Comparison of ENCODE assay signal across 16 cellular contexts in genomic region chr17:79126139-79126538, GRCh38. TPM values are rescaled to one million over a fixed set of nuclear protein-coding genes. Genes with fewer than 3 reads are reported as not detected.
DNase-seq lines count a peak whose midpoint lies in the region; FAIRE-seq and TF ChIP-seq lines count a peak whose summit lies in the region.
"Had no signal": no experiment of that assay in that cellular context is flagged by ENCODE, and none has a peak within 500 bp of the region (broad histone marks: within the 10 kb centered on the region; RNA-seq: fewer than 3 reads in every experiment).

No MANE protein-coding gene starts in this region.

- H3K27me3 ChIP-seq in A673 (replicated peaks; ENCODE audit: insufficient read depth, low read depth, low read length, poor library complexity) (peaks cover 84% of the 10 kb centered on the region), SJCRH30 (peaks cover 56% of the 10 kb centered on the region)
- no peaks in the 10 kb centered on the region for H3K27me3 ChIP-seq in effector memory CD4-positive, alpha-beta T cell (replicated peaks; ENCODE audit: control insufficient read depth, insufficient read depth, low read length, poor library complexity, severe bottlenecking)
- H3K27me3 ChIP-seq: Peyer's patch had no signal

- CTCF ChIA-PET in A673 (lab: Charles Lee) = no interaction called here

- no TSS peak for BruUV-seq in A673 (replicated peaks; lab: Mats Ljungman, UMichigan)

- H3K4me1 ChIP-seq in A673 (ENCODE audit: insufficient read depth, low read length, poor library complexity, severe bottlenecking) (no peaks in the 10 kb centered on the region), SJCRH30 (no peaks in the 10 kb centered on the region)
- no peaks in the 10 kb centered on the region for H3K4me1 ChIP-seq in effector memory CD4-positive, alpha-beta T cell (ENCODE audit: control insufficient read depth, insufficient read depth, low read length, poor library complexity, severe bottlenecking)
- H3K4me1 ChIP-seq: adrenal gland, Peyer's patch had no signal

- peak; percentile 30; the same call in 1 of the 2 replicates for TF ChIP-seq CTCF in A673 (conservative IDR thresholded peaks at IDR 0.05; ENCODE audit: low read depth, low read length)

- H3K36me3 ChIP-seq in A673 (ENCODE audit: insufficient read depth, low read length, poor library complexity, severe bottlenecking) (no peaks in the 10 kb centered on the region), SJCRH30 (no peaks in the 10 kb centered on the region)
- no peaks in the 10 kb centered on the region for H3K36me3 ChIP-seq in effector memory CD4-positive, alpha-beta T cell (ENCODE audit: control insufficient read depth, insufficient read depth, low read length)
- H3K36me3 ChIP-seq: adrenal gland, Peyer's patch had no signal

- H3K27ac ChIP-seq in A673 (ENCODE audit: low read depth, low read length, poor library complexity, severe bottlenecking) = no peak overlapping the region
- H3K27ac ChIP-seq in SJCRH30 = no peak overlapping the region
- H3K27ac ChIP-seq in effector memory CD4-positive, alpha-beta T cell (ENCODE audit: insufficient read depth, low read length, poor library complexity, severe bottlenecking) = no peak overlapping the region
- H3K27ac ChIP-seq: adrenal gland, KMS-11, Peyer's patch had no signal

- H3K4me3 ChIP-seq in A673 (ENCODE audit: low read depth, low read length, poor library complexity, severe bottlenecking) (no peak overlapping the region), SJCRH30 (no peak overlapping the region)
- H3K4me3 ChIP-seq in effector memory CD4-positive, alpha-beta T cell (ENCODE audit: insufficient read depth, low read depth, low read length, poor library complexity, severe bottlenecking) = no peak overlapping the region
- H3K4me3 ChIP-seq: adrenal gland, Peyer's patch had no signal

- DNase-seq in A673 (ENCODE audit: low spot score) (no peak), ELR (ENCODE audit: low read depth) (peak; percentile 20), SJCRH30 (peak; percentile 53 to 57), iPS-NIHi11 (ENCODE audit: low spot score) (peak; percentile 80), AG20443 (ENCODE audit: low spot score) (no peak), G401 (ENCODE audit: low spot score) (no peak), GM12891 (ENCODE audit: insufficient read length, low spot score) (no peak)
- DNase-seq in effector memory CD4-positive, alpha-beta T cell = no peak
- DNase-seq: CD8-positive, alpha-beta memory T cell; effector CD8-positive, alpha-beta T cell; NCI-H2171; stimulated activated CD4-positive, alpha-beta T cell treated with anti-CD3 and anti-CD28 coated beads, Interleukin-1b, Interleukin-23, amount 100 ng/mL, for 48 hours; stimulated activated naive CD4-positive, alpha-beta T cell treated with Interleukin-2 at 50 U/mL for 16 hours had no signal

- FAIRE-seq in GM12891 (lab: Jason Lieb, UNC) = no peak

- no peak for TF ChIP-seq POLR2A in GM12891 (IDR thresholded peaks at IDR 0.05; ENCODE audit: low read depth, low read length)

- H3K9me3 ChIP-seq in A673 (ENCODE audit: low read depth, low read length, poor library complexity, severe bottlenecking) (no peaks in the 10 kb centered on the region), SJCRH30 (replicated peaks) (no peaks in the 10 kb centered on the region)
- H3K9me3 ChIP-seq in effector memory CD4-positive, alpha-beta T cell (ENCODE audit: control insufficient read depth, low read length) = no peaks in the 10 kb centered on the region
- H3K9me3 ChIP-seq: adrenal gland, Peyer's patch had no signal

- intact Hi-C loops in A673 (cut with micrococcal nuclease; ENCODE audit: unreplicated experiment) = no loop called here

- POLR2A ChIA-PET in A673 (lab: Charles Lee; ENCODE audit: low non-redundant PET) = no interaction called here

- in situ Hi-C loops in G401 (cut with HindIII; ENCODE audit: low sequenced_read_pairs) = no loop called here

TF ChIP-seq in GM12891, 5 proteins besides CTCF, POLR2A, EP300 and RAD21:
- TF ChIP-seq PAX5 (IDR thresholded peaks at IDR 0.05; ENCODE audit: insufficient read depth, low read length, severe bottlenecking) (no peak), TAF1 (IDR thresholded peaks at IDR 0.05; ENCODE audit: low read depth, low read length) (no peak), POLR2AphosphoS5 (IDR thresholded peaks at IDR 0.05; ENCODE audit: low read depth, low read length) (no peak), POU2F2 (IDR thresholded peaks at IDR 0.05; ENCODE audit: low read depth, low read length) (no peak), SPI1 (IDR thresholded peaks at IDR 0.05; ENCODE audit: low read depth, low read length) (no peak)

RNA-seq across cellular contexts. Expression of gene ENGASE, which starts 51.5 kb away (rescaled TPM):
- 24.4 and 33.6 TPM in 2 replicates for total RNA-seq in A673 (2021)
- 56.3 and 82.5 TPM in 2 replicates for total RNA-seq in SJCRH30 (2014; rRNA removed; shearing (Covaris generic))
- total RNA-seq in G401 (2014; rRNA removed; shearing (Covaris generic)) = 13.2 and 17.1 TPM in 2 replicates
- polyA plus RNA-seq in GM12891 (2012; ENCODE audit: low read depth, missing spikeins) = 6.2 TPM

Comparison
In these comparisons a context has a peak if more than half of its experiments do, and no peak if none do; other contexts are left out.
1. DNase-seq: peak in ELR (single experiment), SJCRH30 (2 of 2) and iPS-NIHi11 (single experiment); none in A673 (single experiment), AG20443 (single experiment), G401 (single experiment), GM12891 (single experiment) and effector memory CD4-positive, alpha-beta T cell (0 of 3).